ENCODE assay signal across 40 cellular contexts in the genomic region with DNA sequence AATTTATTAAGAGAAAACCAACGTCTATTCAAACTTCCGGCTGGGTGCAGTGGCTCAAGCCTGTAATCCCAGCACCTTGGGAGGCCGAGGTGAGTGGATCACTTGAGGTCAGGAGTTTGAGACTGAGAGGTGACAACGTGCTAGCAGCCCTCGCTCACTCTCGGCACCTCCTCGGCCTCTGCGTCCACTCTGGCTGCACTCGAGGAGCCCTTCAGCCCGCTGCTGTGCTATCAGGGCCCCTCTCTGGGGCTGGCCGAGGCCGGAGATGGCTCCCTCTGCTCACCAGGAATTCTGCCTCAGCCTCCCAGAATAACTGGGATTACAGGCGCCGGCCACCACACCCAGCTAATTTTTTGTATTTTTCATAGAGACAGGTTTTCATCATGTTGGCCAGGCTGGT.
"Had no signal": no experiment of that assay in that cellular context is flagged by ENCODE, and none has a peak within 500 bp of the region (broad histone marks: within the 10 kb centered on the region; RNA-seq: fewer than 3 reads in every experiment).

No MANE protein-coding gene starts in this region.

- H3K9me3 ChIP-seq: adrenal gland, ascending aorta, body of pancreas, breast epithelium had no signal

- ATAC-seq: activated naive CD4-positive, alpha-beta T cell treated with anti-CD3 and anti-CD28 coated beads, Interleukin-2, amount 50 U/mL, for 72 hours; activated naive CD8-positive, alpha-beta T cell treated with anti-CD3 and anti-CD28 coated beads, Interleukin-2, amount 50 U/mL, for 24 hours; activated T-cell treated with anti-CD3 and anti-CD28 coated beads, Interleukin-2, amount 50 U/mL, for 4 hours; activated T-cell treated with anti-CD3 and anti-CD28 coated beads, Interleukin-2, amount 50 U/mL, for 72 hours; activated T-helper 17 cell treated with anti-CD3 and anti-CD28 coated beads, Interleukin-2, amount 50 U/mL, for 72 hours; body of pancreas had no signal

- H3K27me3 Mint-ChIP-seq: activated naive CD4-positive, alpha-beta T cell treated with anti-CD3 and anti-CD28 coated beads, Interleukin-2, amount 10 ng/mL, durations not matched to agents 7 days and 5 days; activated naive CD4-positive, alpha-beta T cell treated with anti-CD3 and anti-CD28 coated beads, Interleukin-2, amount 50 U/mL, for 24 hours; activated naive CD8-positive, alpha-beta T cell; activated naive CD8-positive, alpha-beta T cell treated with anti-CD3 and anti-CD28 coated beads for 36 hours; activated naive CD8-positive, alpha-beta T cell treated with anti-CD3 and anti-CD28 coated beads, Interleukin-2, amount 10 ng/mL, durations not matched to agents 7 days and 5 days; activated naive CD8-positive, alpha-beta T cell treated with anti-CD3 and anti-CD28 coated beads, Interleukin-2, amount 50 U/mL, for 24 hours; activated T-cell treated with anti-CD3 and anti-CD28 coated beads, Interleukin-2, amount 50 U/mL, for 24 hours; activated T-helper 17 cell treated with anti-CD3 and anti-CD28 coated beads, Interleukin-2, amount 50 U/mL, for 72 hours; brain; central memory CD8-positive, alpha-beta T cell had no signal

- H3K27ac ChIP-seq: adrenal gland, ascending aorta, body of pancreas, brain microvascular endothelial cell, breast epithelium, cardiac muscle cell had no signal

- H3K4me3 ChIP-seq: adrenal gland, ascending aorta, body of pancreas, breast epithelium, cardiac muscle cell had no signal

- H3K27me3 ChIP-seq: adrenal gland, ascending aorta, body of pancreas, brain microvascular endothelial cell, breast epithelium, cardiac muscle cell had no signal

- H3K4me1 Mint-ChIP-seq: activated naive CD4-positive, alpha-beta T cell treated with anti-CD3 and anti-CD28 coated beads, Interleukin-2, amount 50 U/mL, for 24 hours; activated naive CD8-positive, alpha-beta T cell treated with anti-CD3 and anti-CD28 coated beads, Interleukin-2, amount 50 U/mL, for 24 hours; activated T-helper 17 cell treated with anti-CD3 and anti-CD28 coated beads, Interleukin-2, amount 50 U/mL, for 72 hours; brain; central memory CD8-positive, alpha-beta T cell had no signal

- FAIRE-seq: astrocyte, bronchial epithelial cell, colon had no signal

- DNase-seq: activated effector memory CD4-positive, alpha-beta T cell treated with anti-CD3 and anti-CD28 coated beads, Interleukin-2, amount 50 U/mL, for 16 hours; activated effector memory CD4-positive, alpha-beta T cell treated with Interleukin-2 at 50 U/mL for 16 hours; activated gamma-delta T cell; activated gamma-delta T cell treated with Interleukin-2 at 50 U/mL for 16 hours; activated naive CD4-positive, alpha-beta T cell; activated naive CD4-positive, alpha-beta T cell treated with anti-CD3 and anti-CD28 coated beads for 36 hours; activated naive CD4-positive, alpha-beta T cell treated with anti-CD3 and anti-CD28 coated beads, Interleukin-2, amount 10 ng/mL, durations not matched to agents 7 days and 5 days; activated naive CD4-positive, alpha-beta T cell treated with anti-CD3 and anti-CD28 coated beads, Interleukin-2, amount 50 U/mL, for 16 hours; activated naive CD4-positive, alpha-beta T cell treated with Interleukin-2 at 50 U/mL for 16 hours; activated naive CD8-positive, alpha-beta T cell treated with anti-CD3 and anti-CD28 coated beads for 36 hours; activated naive CD8-positive, alpha-beta T cell treated with anti-CD3 and anti-CD28 coated beads, Interleukin-2, amount 10 ng/mL, durations not matched to agents 7 days and 5 days; activated naive CD8-positive, alpha-beta T cell treated with anti-CD3 and anti-CD28 coated beads, Interleukin-2, amount 50 U/mL, for 24 hours; activated T-cell treated with anti-CD3 and anti-CD28 coated beads, Interleukin-2, amount 50 U/mL, for 24 hours; activated T-cell treated with anti-CD3 and anti-CD28 coated beads, Interleukin-2, amount 50 U/mL, for 4 hours; activated T-cell treated with anti-CD3 and anti-CD28 coated beads, Interleukin-2, amount 50 U/mL, for 48 hours; activated T-cell treated with anti-CD3 and anti-CD28 coated beads, Interleukin-2, amount 50 U/mL, for 72 hours; adrenal gland; amniotic stem cell; amygdala; anterior cingulate cortex; aorta; body of pancreas; brain microvascular endothelial cell; caudate nucleus; central memory CD4-positive, alpha-beta T cell; cerebellar nuclear complex had no signal

- H3K27ac Mint-ChIP-seq: activated naive CD4-positive, alpha-beta T cell treated with anti-CD3 and anti-CD28 coated beads for 36 hours; activated naive CD4-positive, alpha-beta T cell treated with anti-CD3 and anti-CD28 coated beads, Interleukin-2, amount 10 ng/mL, durations not matched to agents 7 days and 5 days; activated naive CD4-positive, alpha-beta T cell treated with anti-CD3 and anti-CD28 coated beads, Interleukin-2, amount 50 U/mL, for 24 hours; activated naive CD4-positive, alpha-beta T cell treated with anti-CD3 and anti-CD28 coated beads, Interleukin-2, amount 50 U/mL, for 72 hours; activated naive CD8-positive, alpha-beta T cell; activated naive CD8-positive, alpha-beta T cell treated with anti-CD3 and anti-CD28 coated beads for 36 hours; activated naive CD8-positive, alpha-beta T cell treated with anti-CD3 and anti-CD28 coated beads, Interleukin-2, amount 10 ng/mL, durations not matched to agents 7 days and 5 days; activated naive CD8-positive, alpha-beta T cell treated with anti-CD3 and anti-CD28 coated beads, Interleukin-2, amount 50 U/mL, for 24 hours; activated T-cell treated with anti-CD3 and anti-CD28 coated beads, Interleukin-2, amount 50 U/mL, for 24 hours; activated T-cell treated with anti-CD3 and anti-CD28 coated beads, Interleukin-2, amount 50 U/mL, for 72 hours; activated T-helper 1 cell treated with anti-CD3 and anti-CD28 coated beads, Interleukin-12 subunit alpha, Interleukin-12 subunit beta, Interleukin-2, Interleukin-4 antibody, amounts not matched to agents 30 ng/mL and 10 ng/mL and 1 ng/mL, durations not matched to agents 14 hours and 24 hours and 36 hours; activated T-helper 17 cell treated with anti-CD3 and anti-CD28 coated beads, Interleukin-2, amount 50 U/mL, for 72 hours; activated T-helper 2 cell treated with anti-CD3 and anti-CD28 coated beads, Interferon-gamma antibody, Interleukin-2, Interleukin-4, amounts not matched to agents 10 μg/mL and 5 μg/mL and 100 μg/mL, durations not matched to agents 14 hours and 24 hours and 36 hours; brain had no signal

- H3K9me3 Mint-ChIP-seq: activated naive CD4-positive, alpha-beta T cell treated with anti-CD3 and anti-CD28 coated beads for 36 hours; activated naive CD4-positive, alpha-beta T cell treated with anti-CD3 and anti-CD28 coated beads, Interleukin-2, amount 10 ng/mL, durations not matched to agents 7 days and 5 days; activated naive CD4-positive, alpha-beta T cell treated with anti-CD3 and anti-CD28 coated beads, Interleukin-2, amount 50 U/mL, for 24 hours; activated naive CD4-positive, alpha-beta T cell treated with anti-CD3 and anti-CD28 coated beads, Interleukin-2, amount 50 U/mL, for 72 hours; activated naive CD8-positive, alpha-beta T cell treated with anti-CD3 and anti-CD28 coated beads for 36 hours; activated naive CD8-positive, alpha-beta T cell treated with anti-CD3 and anti-CD28 coated beads, Interleukin-2, amount 10 ng/mL, durations not matched to agents 7 days and 5 days; activated naive CD8-positive, alpha-beta T cell treated with anti-CD3 and anti-CD28 coated beads, Interleukin-2, amount 50 U/mL, for 24 hours; activated T-cell treated with anti-CD3 and anti-CD28 coated beads, Interleukin-2, amount 50 U/mL, for 24 hours; activated T-cell treated with anti-CD3 and anti-CD28 coated beads, Interleukin-2, amount 50 U/mL, for 4 hours; activated T-cell treated with anti-CD3 and anti-CD28 coated beads, Interleukin-2, amount 50 U/mL, for 72 hours; activated T-helper 1 cell treated with anti-CD3 and anti-CD28 coated beads, Interleukin-12 subunit alpha, Interleukin-12 subunit beta, Interleukin-2, Interleukin-4 antibody, amounts not matched to agents 30 ng/mL and 10 ng/mL and 1 ng/mL, durations not matched to agents 14 hours and 24 hours and 36 hours; activated T-helper 17 cell treated with anti-CD3 and anti-CD28 coated beads, Interleukin-2, amount 50 U/mL, for 72 hours; activated T-helper 2 cell treated with anti-CD3 and anti-CD28 coated beads, Interferon-gamma antibody, Interleukin-2, Interleukin-4, amounts not matched to agents 10 μg/mL and 5 μg/mL and 100 μg/mL, durations not matched to agents 14 hours and 24 hours and 36 hours; central memory CD8-positive, alpha-beta T cell had no signal

- H3K36me3 Mint-ChIP-seq: activated naive CD4-positive, alpha-beta T cell treated with anti-CD3 and anti-CD28 coated beads, Interleukin-2, amount 10 ng/mL, durations not matched to agents 7 days and 5 days; activated naive CD4-positive, alpha-beta T cell treated with anti-CD3 and anti-CD28 coated beads, Interleukin-2, amount 50 U/mL, for 24 hours; activated naive CD4-positive, alpha-beta T cell treated with anti-CD3 and anti-CD28 coated beads, Interleukin-2, amount 50 U/mL, for 72 hours; activated naive CD8-positive, alpha-beta T cell; activated naive CD8-positive, alpha-beta T cell treated with anti-CD3 and anti-CD28 coated beads for 36 hours; brain had no signal

- H3K36me3 ChIP-seq: adrenal gland, ascending aorta, brain microvascular endothelial cell, breast epithelium, cardiac muscle cell had no signal

- H3K4me1 ChIP-seq: adrenal gland, ascending aorta, body of pancreas, breast epithelium had no signal

- H3K4me3 Mint-ChIP-seq: activated naive CD4-positive, alpha-beta T cell treated with anti-CD3 and anti-CD28 coated beads for 36 hours; activated naive CD4-positive, alpha-beta T cell treated with anti-CD3 and anti-CD28 coated beads, Interleukin-2, amount 10 ng/mL, durations not matched to agents 7 days and 5 days; activated naive CD4-positive, alpha-beta T cell treated with anti-CD3 and anti-CD28 coated beads, Interleukin-2, amount 50 U/mL, for 24 hours; activated naive CD8-positive, alpha-beta T cell; activated naive CD8-positive, alpha-beta T cell treated with anti-CD3 and anti-CD28 coated beads for 36 hours; activated naive CD8-positive, alpha-beta T cell treated with anti-CD3 and anti-CD28 coated beads, Interleukin-2, amount 10 ng/mL, durations not matched to agents 7 days and 5 days; activated naive CD8-positive, alpha-beta T cell treated with anti-CD3 and anti-CD28 coated beads, Interleukin-2, amount 50 U/mL, for 24 hours; activated T-cell treated with anti-CD3 and anti-CD28 coated beads, Interleukin-2, amount 50 U/mL, for 24 hours; activated T-cell treated with anti-CD3 and anti-CD28 coated beads, Interleukin-2, amount 50 U/mL, for 4 hours; activated T-cell treated with anti-CD3 and anti-CD28 coated beads, Interleukin-2, amount 50 U/mL, for 72 hours; activated T-helper 1 cell treated with anti-CD3 and anti-CD28 coated beads, Interleukin-12 subunit alpha, Interleukin-12 subunit beta, Interleukin-2, Interleukin-4 antibody, amounts not matched to agents 30 ng/mL and 10 ng/mL and 1 ng/mL, durations not matched to agents 14 hours and 24 hours and 36 hours; activated T-helper 17 cell treated with anti-CD3 and anti-CD28 coated beads, Interleukin-2, amount 50 U/mL, for 72 hours; brain; central memory CD8-positive, alpha-beta T cell had no signal
